18 cellular contexts compared by ENCODE assay signal in genomic region chr2:30321466-30321865, GRCh38.
DNase-seq lines count a peak whose midpoint lies in the region; ATAC-seq and TF ChIP-seq lines count a peak whose summit lies in the region.
"Had no signal": no experiment of that assay in that cellular context is flagged by ENCODE, and none has a peak within 500 bp of the region (broad histone marks: within the 10 kb centered on the region; RNA-seq: fewer than 3 reads in every experiment).

No MANE protein-coding gene starts in this region.

- no peaks in the 10 kb centered on the region for H3K9me2 ChIP-seq in SK-N-SH

- no peaks in the 10 kb centered on the region for H4K20me1 ChIP-seq in SK-N-SH (ENCODE audit: insufficient read depth)

- H3K4me2 ChIP-seq in SK-N-SH, result no peak overlapping the region
- H3K4me2 ChIP-seq: hepatocyte had no signal

- peak; percentile 58 for DNase-seq in AG20443 (ENCODE audit: low spot score)
- DNase-seq in SK-N-SH, result no peak
- DNase-seq in fibroblast of mammary gland (ENCODE audit: low read depth), result peak; percentile 23
- peak; percentile 46 for DNase-seq in renal cortical epithelial cell (ENCODE audit: low read depth)
- DNase-seq in DMS153 (lab: John Stamatoyannopoulos, UW), result no peak
- DNase-seq in NCI-H2171 (lab: John Stamatoyannopoulos, UW), result no peak
- DNase-seq: activated CD4-positive, CD25-positive, alpha-beta regulatory T cell; activated T-cell treated with anti-CD3 and anti-CD28 coated beads, Interleukin-2, amount 50 U/mL, for 72 hours; kidney; NCI-H1092 treated with DMSO at 0.1 percent for 48 hours; NCI-H748 treated with DMSO at 0.1 percent for 48 hours; OCI-M1; SHP77 treated with DMSO at 0.1 percent for 48 hours; stimulated activated naive B cell treated with anti-CD40 and anti-IgM and Interleukin-4, amounts not matched to agents 10 μg/mL and 1 μg/mL and 100 μg/mL, for 72 hours; transverse colon had no signal

- H3K4me1 ChIP-seq in SK-N-SH (ENCODE audit: control insufficient read depth in 1 of 2, insufficient read depth in 2 of 2, low read depth in 1 of 2, low read length in 1 of 2), result no peaks in the 10 kb centered on the region
- H3K4me1 ChIP-seq: transverse colon had no signal

- TF ChIP-seq RAD21 in SK-N-SH (IDR thresholded peaks at IDR 0.05; ENCODE audit: low read length), result no peak

- H3K4me3 ChIP-seq in SK-N-SH (ENCODE audit: low read depth in 2 of 2, low read length in 1 of 2) (no peak overlapping the region), fibroblast of mammary gland (ENCODE audit: control insufficient read depth, low read depth, low read length) (no peak overlapping the region)
- H3K4me3 ChIP-seq: hepatocyte, transverse colon had no signal

- no peak overlapping the region for H3K27ac ChIP-seq in SK-N-SH (ENCODE audit: low read depth in 2 of 2, low read length in 1 of 2)
- H3K27ac ChIP-seq: hepatocyte, transverse colon had no signal

- H3K27me3 ChIP-seq in SK-N-SH (ENCODE audit: insufficient read depth), result no peaks in the 10 kb centered on the region
- H3K27me3 ChIP-seq: hepatocyte, transverse colon had no signal

- POLR2A ChIA-PET in SK-N-SH (lab: Yijun Ruan, JAX), result no interaction called here

- CTCF ChIA-PET in SK-N-SH (lab: Yijun Ruan, JAX), result interaction anchor here (0.9 to 1.5 kb wide), 3 partner anchors 13 to 390 kb away, joined by 3 to 4 read pairs (median 3); no protein-coding TSS in a partner anchor

- no peak for TF ChIP-seq EP300 in SK-N-SH (IDR thresholded peaks at IDR 0.05; ENCODE audit: borderline replicate concordance in 1 of 2, low read depth in 1 of 2, low read length in 1 of 2)

- WGBS in SK-N-SH (ENCODE audit: low lambda C conversion rate), result 64% methylated on average over 3 of the region's 3 CpGs

- H2AFZ ChIP-seq in SK-N-SH (ENCODE audit: low read depth), result no peak overlapping the region
- H2AFZ ChIP-seq: hepatocyte had no signal

- ATAC-seq in HG03108 (IDR thresholded peaks at IDR 0.05; ENCODE audit: unreplicated experiment) (no peak), GM18867 (IDR thresholded peaks at IDR 0.05; ENCODE audit: unreplicated experiment) (no peak)
- ATAC-seq: activated T-cell treated with anti-CD3 and anti-CD28 coated beads, Interleukin-2, amount 50 U/mL, for 72 hours; stimulated activated naive B cell treated with anti-CD40 and anti-IgM and Interleukin-4, amounts not matched to agents 10 μg/mL and 1 μg/mL and 100 μg/mL, for 72 hours had no signal

- no peaks in the 10 kb centered on the region for H3K36me3 ChIP-seq in SK-N-SH (replicated peaks in 1 of 2; ENCODE audit: control insufficient read depth in 1 of 2, insufficient read depth in 2 of 2, low read length in 1 of 2)
- H3K36me3 ChIP-seq: transverse colon had no signal

- TF ChIP-seq CTCF in SK-N-SH (IDR thresholded peaks at IDR 0.05), result no peak
- TF ChIP-seq CTCF in fibroblast of mammary gland (conservative IDR thresholded peaks at IDR 0.05; ENCODE audit: control insufficient read depth, insufficient read depth, low read depth, low read length), result no peak

- no peaks in the 10 kb centered on the region for H3K9me3 ChIP-seq in SK-N-SH
- H3K9me3 ChIP-seq: transverse colon had no signal

- H3K79me2 ChIP-seq in SK-N-SH (ENCODE audit: insufficient read depth), result no peaks in the 10 kb centered on the region
- H3K79me2 ChIP-seq: hepatocyte had no signal

- no peaks in the 10 kb centered on the region for H3F3A ChIP-seq in SK-N-SH (replicated peaks; ENCODE audit: insufficient read depth)

- no peak overlapping the region for H3K9ac ChIP-seq in SK-N-SH

TF ChIP-seq in SK-N-SH, 30 proteins besides CTCF, POLR2A, EP300 and RAD21:
- TF ChIP-seq, protein P1, sequence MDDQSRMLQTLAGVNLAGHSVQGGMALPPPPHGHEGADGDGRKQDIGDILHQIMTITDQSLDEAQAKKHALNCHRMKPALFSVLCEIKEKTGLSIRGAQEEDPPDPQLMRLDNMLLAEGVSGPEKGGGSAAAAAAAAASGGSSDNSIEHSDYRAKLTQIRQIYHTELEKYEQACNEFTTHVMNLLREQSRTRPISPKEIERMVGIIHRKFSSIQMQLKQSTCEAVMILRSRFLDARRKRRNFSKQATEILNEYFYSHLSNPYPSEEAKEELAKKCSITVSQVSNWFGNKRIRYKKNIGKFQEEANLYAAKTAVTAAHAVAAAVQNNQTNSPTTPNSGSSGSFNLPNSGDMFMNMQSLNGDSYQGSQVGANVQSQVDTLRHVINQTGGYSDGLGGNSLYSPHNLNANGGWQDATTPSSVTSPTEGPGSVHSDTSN (IDR thresholded peaks at IDR 0.05), result no peak
- TF ChIP-seq FOSL2 (IDR thresholded peaks at IDR 0.05; ENCODE audit: borderline replicate concordance, low read depth), result peak; percentile 52; the same call in 1 of the 2 replicates

Comparison
In these comparisons a context has a peak if more than half of its experiments do, and no peak if none do; other contexts are left out.
1. DNase-seq: peak in AG20443 (single experiment), fibroblast of mammary gland (single experiment) and renal cortical epithelial cell (single experiment); none in SK-N-SH (single experiment), DMS153 (single experiment) and NCI-H2171 (single experiment).